Comparison of ENCODE assay signal across 11 cellular contexts in genomic region chr17:29707212-29707571, GRCh38.
A peak's percentile ranks its signal among the peaks of the same experiment; 100 is the strongest.
DNase-seq lines count a peak whose midpoint lies in the region; ATAC-seq and TF ChIP-seq lines count a peak whose summit lies in the region.
"Had no signal": no experiment of that assay in that cellular context is flagged by ENCODE, and none has a peak within 500 bp of the region (broad histone marks: within the 10 kb centered on the region; RNA-seq: fewer than 3 reads in every experiment).

No MANE protein-coding gene starts in this region.

- H3K36me3 ChIP-seq in A673 (ENCODE audit: insufficient read depth, low read length, poor library complexity, severe bottlenecking) (peaks cover 6% of the 10 kb centered on the region), Peyer's patch (peaks cover 0 to 9% (median 0%) of the 10 kb centered on the region in 3 donors)

- H3K4me1 ChIP-seq in A673 (ENCODE audit: insufficient read depth, low read length, poor library complexity, severe bottlenecking), result peaks cover 59% of the 10 kb centered on the region
- peaks cover 0 to 38% (median 0%) of the 10 kb centered on the region in 4 donors for H3K4me1 ChIP-seq in Peyer's patch

- TF ChIP-seq CTCF in A673 (conservative IDR thresholded peaks at IDR 0.05; ENCODE audit: low read depth, low read length) (no peak), GM12864 (IDR thresholded peaks at IDR 0.05; ENCODE audit: low read depth, low read length, missing control alignments) (no peak), Peyer's patch (IDR thresholded peaks at IDR 0.05) (no peak)

- H3K27ac ChIP-seq in A673 (ENCODE audit: low read depth, low read length, poor library complexity, severe bottlenecking) (peak overlapping the region; percentile 75), Peyer's patch (peak overlapping the region; percentile 73 to 82 (median 78))
- H3K27ac ChIP-seq: GM23248 had no signal

- CTCF ChIA-PET in A673 (lab: Charles Lee), result no interaction called here

- intact Hi-C loops in A673 (cut with micrococcal nuclease; ENCODE audit: unreplicated experiment), result no loop called here

- H3K4me3 Mint-ChIP-seq in memory B cell, result peak overlapping the region; percentile 84

- TF ChIP-seq POLR2A in Peyer's patch (IDR thresholded peaks at IDR 0.05), result no peak

- POLR2A ChIA-PET in A673 (lab: Charles Lee; ENCODE audit: low non-redundant PET), result no interaction called here

- H3K4me1 Mint-ChIP-seq in memory B cell, result peaks cover 41% of the 10 kb centered on the region

- H3K9me3 ChIP-seq in A673 (ENCODE audit: low read depth, low read length, poor library complexity, severe bottlenecking) (no peaks in the 10 kb centered on the region), Peyer's patch (no peaks in the 10 kb centered on the region)

- H3K27me3 Mint-ChIP-seq in memory B cell, result no peaks in the 10 kb centered on the region

- DNase-seq in A673 (ENCODE audit: low spot score), result no peak
- DNase-seq in GM12864 (ENCODE audit: low read depth), result no peak
- no peak for DNase-seq in Peyer's patch
- DNase-seq in memory B cell (ENCODE audit: low spot score in 2 of 2), result no peak
- no peak for DNase-seq in occipital lobe (lab: John Stamatoyannopoulos, UW)
- no peak for DNase-seq in NCI-H526 treated with DMSO at 0.1 percent for 48 hours (lab: John Stamatoyannopoulos, UW)
- no peak for DNase-seq in NCI-H748 treated with DMSO at 0.1 percent for 48 hours (lab: John Stamatoyannopoulos, UW)
- DNase-seq: Calu3, GM23248, NCI-H2081 treated with DMSO at 0.1 percent for 48 hours had no signal

- no peaks in the 10 kb centered on the region for H3K27me3 ChIP-seq in A673 (replicated peaks; ENCODE audit: insufficient read depth, low read depth, low read length, poor library complexity)
- H3K27me3 ChIP-seq in Peyer's patch, result no peaks in the 10 kb centered on the region

- peak overlapping the region; percentile 90 for H3K27ac Mint-ChIP-seq in memory B cell

- ATAC-seq in memory B cell (ENCODE audit: low read depth) (no peak), HG02610 (IDR thresholded peaks at IDR 0.05; ENCODE audit: unreplicated experiment) (no peak)

- peaks cover 13% of the 10 kb centered on the region for H3K36me3 Mint-ChIP-seq in memory B cell

- BruUV-seq in A673 (replicated peaks; lab: Mats Ljungman, UMichigan), result no TSS peak

- H3K4me3 ChIP-seq in A673 (ENCODE audit: low read depth, low read length, poor library complexity, severe bottlenecking) (no peak overlapping the region), GM12864 (ENCODE audit: low read depth, low read length) (peak overlapping the region; percentile 46; the same call in 1 of the 2 replicates), Peyer's patch (peak overlapping the region in 1 of 4 donors; percentile 11)
- H3K4me3 ChIP-seq: GM23248 had no signal

- no peaks in the 10 kb centered on the region for H3K9me3 Mint-ChIP-seq in memory B cell
